16 cellular contexts compared by ENCODE assay signal in the genomic region with DNA sequence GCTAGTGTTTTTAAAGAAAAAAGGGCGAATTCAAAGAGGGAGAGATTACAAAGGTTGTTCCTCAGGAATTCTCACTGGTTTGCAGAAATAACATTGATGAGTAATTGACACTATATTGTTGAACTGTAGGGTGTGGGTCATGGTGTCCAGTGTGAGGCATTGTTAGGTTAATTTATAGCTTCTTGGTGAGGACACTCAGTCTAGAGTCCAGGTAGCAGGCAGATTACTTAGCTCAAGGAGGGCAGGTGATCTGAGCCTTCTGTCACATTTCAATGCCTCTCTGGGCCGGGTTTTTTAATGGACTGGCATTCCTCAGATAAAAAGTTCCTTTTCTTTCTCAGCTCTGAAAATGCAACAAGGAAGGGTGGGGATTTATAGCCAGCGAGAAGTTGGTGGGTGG.
DNase-seq lines count a peak whose midpoint lies in the region; ATAC-seq and TF ChIP-seq lines count a peak whose summit lies in the region.
"Had no signal": no experiment of that assay in that cellular context is flagged by ENCODE, and none has a peak within 500 bp of the region (broad histone marks: within the 10 kb centered on the region; RNA-seq: fewer than 3 reads in every experiment).

No MANE protein-coding gene starts in this region.

- H3K9me3 Mint-ChIP-seq in T-helper 1 cell treated with Interleukin-12 subunit alpha and Interleukin-12 subunit beta and Interleukin-4 antibody, amounts not matched to agents 30 μg/mL and 1 μg/mL, for 36 hours = peaks cover 17% of the 10 kb centered on the region
- H3K9me3 Mint-ChIP-seq in Caco-2 (ENCODE audit: unreplicated experiment) = no peaks in the 10 kb centered on the region
- H3K9me3 Mint-ChIP-seq in activated CD4-positive, alpha-beta memory T cell treated with anti-CD3 and anti-CD28 coated beads, Interleukin-2, amount 10 ng/mL, durations not matched to agents 7 days and 5 days = peaks cover 12% of the 10 kb centered on the region
- peaks cover 3% of the 10 kb centered on the region for H3K9me3 Mint-ChIP-seq in Calu3 (ENCODE audit: low read depth, unreplicated experiment)

- DNase-seq in T-helper 1 cell = no peak
- DNase-seq in Caco-2 = peak; percentile 36 to 53
- DNase-seq in activated CD4-positive, alpha-beta memory T cell treated with anti-CD3 and anti-CD28 coated beads, Interleukin-2, amount 10 ng/mL, durations not matched to agents 7 days and 5 days = no peak
- DNase-seq in kidney tubule cell (ENCODE audit: low spot score) = peak; percentile 41
- no peak for DNase-seq in Calu3
- no peak for DNase-seq in effector CD4-positive, alpha-beta T cell
- DNase-seq: CD4-positive, alpha-beta memory T cell; DND-41; MG63; NCI-H1092; NCI-H146; NCI-H2081; NCI-H510A treated with DMSO at 0.1 percent for 48 hours; PC-9 had no signal

- POLR2A ChIA-PET in Caco-2 (lab: Charles Lee) = no interaction called here
- POLR2A ChIA-PET in activated CD4-positive, alpha-beta memory T cell treated with anti-CD3 and anti-CD28 coated beads, Interleukin-2, amount 10 ng/mL, durations not matched to agents 7 days and 5 days (lab: Charles Lee) = interaction anchor here (1.4 kb wide), 1 partner anchor 16 kb away, joined by 3 read pairs; no protein-coding TSS in a partner anchor

- CTCF ChIA-PET in Caco-2 (lab: Charles Lee) (no interaction called here), Calu3 (lab: Charles Lee) (no interaction called here)
- CTCF ChIA-PET in activated CD4-positive, alpha-beta memory T cell treated with anti-CD3 and anti-CD28 coated beads, Interleukin-2, amount 10 ng/mL, durations not matched to agents 7 days and 5 days (lab: Charles Lee) = interaction anchor here (1.1 kb wide), 1 partner anchor 12 kb away, joined by 3 read pairs; no protein-coding TSS in a partner anchor

- H3K4me1 Mint-ChIP-seq in T-helper 1 cell treated with Interleukin-12 subunit alpha and Interleukin-12 subunit beta and Interleukin-4 antibody, amounts not matched to agents 30 μg/mL and 1 μg/mL, for 36 hours (ENCODE audit: low read depth) = peaks cover 49% of the 10 kb centered on the region
- peaks cover 10% of the 10 kb centered on the region for H3K4me1 Mint-ChIP-seq in Caco-2 (ENCODE audit: low read depth, unreplicated experiment)
- peaks cover 65% of the 10 kb centered on the region for H3K4me1 Mint-ChIP-seq in activated CD4-positive, alpha-beta memory T cell treated with anti-CD3 and anti-CD28 coated beads, Interleukin-2, amount 10 ng/mL, durations not matched to agents 7 days and 5 days
- H3K4me1 Mint-ChIP-seq in Calu3 (ENCODE audit: low read depth, unreplicated experiment) = peaks cover 27% of the 10 kb centered on the region

- peak overlapping the region; percentile 43 for H3K4me3 Mint-ChIP-seq in T-helper 1 cell treated with Interleukin-12 subunit alpha and Interleukin-12 subunit beta and Interleukin-4 antibody, amounts not matched to agents 30 μg/mL and 1 μg/mL, for 36 hours
- H3K4me3 Mint-ChIP-seq in Caco-2 (ENCODE audit: unreplicated experiment) = no peak overlapping the region
- peak overlapping the region; percentile 34 for H3K4me3 Mint-ChIP-seq in activated CD4-positive, alpha-beta memory T cell treated with anti-CD3 and anti-CD28 coated beads, Interleukin-2, amount 10 ng/mL, durations not matched to agents 7 days and 5 days
- no peak overlapping the region for H3K4me3 Mint-ChIP-seq in Calu3 (ENCODE audit: low read depth, unreplicated experiment)

- no peaks in the 10 kb centered on the region for H3K27me3 ChIP-seq in Caco-2 (replicated peaks; ENCODE audit: control insufficient read depth, insufficient read depth, low read length)
- H3K27me3 ChIP-seq: MG63 had no signal

- H3K27me3 Mint-ChIP-seq in T-helper 1 cell treated with Interleukin-12 subunit alpha and Interleukin-12 subunit beta and Interleukin-4 antibody, amounts not matched to agents 30 μg/mL and 1 μg/mL, for 36 hours (ENCODE audit: low read depth) = no peaks in the 10 kb centered on the region
- H3K27me3 Mint-ChIP-seq in Caco-2 (ENCODE audit: insufficient read depth, unreplicated experiment) = no peaks in the 10 kb centered on the region
- H3K27me3 Mint-ChIP-seq in activated CD4-positive, alpha-beta memory T cell treated with anti-CD3 and anti-CD28 coated beads, Interleukin-2, amount 10 ng/mL, durations not matched to agents 7 days and 5 days = no peaks in the 10 kb centered on the region
- H3K27me3 Mint-ChIP-seq in Calu3 (ENCODE audit: unreplicated experiment) = peaks cover 58% of the 10 kb centered on the region

- no peak for ATAC-seq in GM19397 (IDR thresholded peaks at IDR 0.05; ENCODE audit: unreplicated experiment)

- peaks cover 33% of the 10 kb centered on the region for H3K4me1 ChIP-seq in Caco-2

- TF ChIP-seq CTCF in Caco-2 (IDR thresholded peaks at IDR 0.05; ENCODE audit: insufficient read depth in 1 of 2, low read depth in 1 of 2, low read length in 1 of 2, severe bottlenecking in 1 of 2, unreplicated experiment in 1 of 2) = no peak
- no peak for TF ChIP-seq CTCF in Calu3 (IDR thresholded peaks at IDR 0.05; ENCODE audit: unreplicated experiment)

- no TSS peak for BruUV-seq in Caco-2 (replicated peaks; lab: Mats Ljungman, UMichigan)
- BruUV-seq in Calu3 (replicated peaks; lab: Mats Ljungman, UMichigan) = no TSS peak

- intact Hi-C loops in Caco-2 (cut with micrococcal nuclease; ENCODE audit: unreplicated experiment) = no loop called here
- intact Hi-C loops in Calu3 (cut with micrococcal nuclease; ENCODE audit: unreplicated experiment) = no loop called here

- no peaks in the 10 kb centered on the region for H3K36me3 ChIP-seq in Caco-2 (ENCODE audit: control insufficient read depth, insufficient read depth, low read length)
- H3K36me3 ChIP-seq: MG63 had no signal

- H3K4me3 ChIP-seq in Caco-2 (ENCODE audit: low read depth, low read length) = no peak overlapping the region
- H3K4me3 ChIP-seq: MG63, PC-9 had no signal

- peaks cover 7% of the 10 kb centered on the region for H3K36me3 Mint-ChIP-seq in T-helper 1 cell treated with Interleukin-12 subunit alpha and Interleukin-12 subunit beta and Interleukin-4 antibody, amounts not matched to agents 30 μg/mL and 1 μg/mL, for 36 hours (ENCODE audit: low read depth)
- H3K36me3 Mint-ChIP-seq in Caco-2 (ENCODE audit: insufficient read depth, unreplicated experiment) (peaks cover 5% of the 10 kb centered on the region), Calu3 (ENCODE audit: insufficient read depth, unreplicated experiment) (peaks cover 4% of the 10 kb centered on the region)
- peaks cover 12% of the 10 kb centered on the region for H3K36me3 Mint-ChIP-seq in activated CD4-positive, alpha-beta memory T cell treated with anti-CD3 and anti-CD28 coated beads, Interleukin-2, amount 10 ng/mL, durations not matched to agents 7 days and 5 days (ENCODE audit: low read depth)
- H3K36me3 Mint-ChIP-seq: CD4-positive, alpha-beta memory T cell had no signal

- H3K9me3 ChIP-seq in Caco-2 = no peaks in the 10 kb centered on the region
- H3K9me3 ChIP-seq: MG63 had no signal

- H3K27ac Mint-ChIP-seq in T-helper 1 cell treated with Interleukin-12 subunit alpha and Interleukin-12 subunit beta and Interleukin-4 antibody, amounts not matched to agents 30 μg/mL and 1 μg/mL, for 36 hours = peak overlapping the region; percentile 79
- H3K27ac Mint-ChIP-seq in Caco-2 (ENCODE audit: unreplicated experiment) = no peak overlapping the region
- H3K27ac Mint-ChIP-seq in activated CD4-positive, alpha-beta memory T cell treated with anti-CD3 and anti-CD28 coated beads, Interleukin-2, amount 10 ng/mL, durations not matched to agents 7 days and 5 days = peak overlapping the region; percentile 80
- no peak overlapping the region for H3K27ac Mint-ChIP-seq in Calu3 (ENCODE audit: unreplicated experiment)

Comparison
In these comparisons a context has a peak if more than half of its experiments do, and no peak if none do; other contexts are left out.
1. H3K27ac Mint-ChIP-seq: peak in T-helper 1 cell treated with Interleukin-12 subunit alpha and Interleukin-12 subunit beta and Interleukin-4 antibody, amounts not matched to agents 30 μg/mL and 1 μg/mL, for 36 hours (single experiment) and activated CD4-positive, alpha-beta memory T cell treated with anti-CD3 and anti-CD28 coated beads, Interleukin-2, amount 10 ng/mL, durations not matched to agents 7 days and 5 days (single experiment); none in Caco-2 (single experiment) and Calu3 (single experiment).
2. H3K4me3 Mint-ChIP-seq: peak in T-helper 1 cell treated with Interleukin-12 subunit alpha and Interleukin-12 subunit beta and Interleukin-4 antibody, amounts not matched to agents 30 μg/mL and 1 μg/mL, for 36 hours (single experiment) and activated CD4-positive, alpha-beta memory T cell treated with anti-CD3 and anti-CD28 coated beads, Interleukin-2, amount 10 ng/mL, durations not matched to agents 7 days and 5 days (single experiment); none in Caco-2 (single experiment) and Calu3 (single experiment).
3. DNase-seq: peak in Caco-2 (2 of 2) and kidney tubule cell (single experiment); none in T-helper 1 cell (0 of 5), activated CD4-positive, alpha-beta memory T cell treated with anti-CD3 and anti-CD28 coated beads, Interleukin-2, amount 10 ng/mL, durations not matched to agents 7 days and 5 days (single experiment), Calu3 (single experiment) and effector CD4-positive, alpha-beta T cell (single experiment).